ENCODE assay signal across 17 cellular contexts in the genomic region with DNA sequence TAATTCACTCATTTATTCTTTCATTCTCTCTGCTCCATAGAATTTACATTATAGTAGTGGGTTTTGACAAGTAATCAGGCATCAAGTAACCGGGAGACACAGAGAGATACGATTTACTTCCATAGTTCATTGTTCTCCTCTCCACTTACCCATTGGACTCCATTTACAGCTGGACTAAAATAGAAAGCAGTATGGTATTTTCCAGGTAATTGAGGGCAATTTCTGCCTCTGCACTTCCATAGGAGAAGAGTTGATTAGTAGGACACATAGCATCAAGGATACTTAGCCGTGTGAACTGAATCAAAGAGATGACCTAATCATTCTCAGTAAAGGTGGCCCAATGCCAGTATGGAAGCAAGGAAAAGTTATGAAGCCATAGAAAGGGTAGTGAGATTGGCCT.
"Had no signal": no experiment of that assay in that cellular context is flagged by ENCODE, and none has a peak within 500 bp of the region (broad histone marks: within the 10 kb centered on the region; RNA-seq: fewer than 3 reads in every experiment).

No MANE protein-coding gene starts in this region.

- H3K36me3 ChIP-seq: SJSA1 had no signal

- H3K4me3 ChIP-seq: SJSA1 had no signal

- H3K4me1 ChIP-seq: SJSA1 had no signal

- H3K27ac ChIP-seq: SJSA1 had no signal

- ATAC-seq: activated CD8-positive, alpha-beta memory T cell treated with anti-CD3 and anti-CD28 coated beads, Interleukin-2, amount 10 ng/mL, durations not matched to agents 7 days and 5 days; T-helper 17 cell had no signal

- DNase-seq: activated B cell treated with CpG ODN at 0.5 μM for 24 hours; activated CD4-positive, alpha-beta T cell treated with anti-CD3 and anti-CD28 coated beads for 1 hour; activated CD4-positive, alpha-beta T cell treated with anti-CD3 and anti-CD28 coated beads, Interleukin-2, amount 10 ng/mL, durations not matched to agents 24 days and 14 days; activated CD4-positive, alpha-beta T cell treated with anti-CD3 and anti-CD28 coated beads, Interleukin-2, amount 50 U/mL, for 48 hours; activated CD8-positive, alpha-beta memory T cell treated with anti-CD3 and anti-CD28 coated beads, Interleukin-2, amount 10 ng/mL, durations not matched to agents 7 days and 5 days; activated effector memory CD4-positive, alpha-beta T cell treated with Interleukin-2 at 50 U/mL for 16 hours; activated naive CD4-positive, alpha-beta T cell; activated T-cell treated with anti-CD3 and anti-CD28 coated beads, Interleukin-2, amount 50 U/mL, for 24 hours; aorta; central memory CD4-positive, alpha-beta T cell; KG1; NCI-H146; NCI-H187 treated with DMSO at 0.1 percent for 48 hours; SHP77; T-helper 17 cell; T-helper 9 cell had no signal

- H3K9me3 ChIP-seq: SJSA1 had no signal
